Comparison of ENCODE assay signal across 1 cellular context in the genomic region with DNA sequence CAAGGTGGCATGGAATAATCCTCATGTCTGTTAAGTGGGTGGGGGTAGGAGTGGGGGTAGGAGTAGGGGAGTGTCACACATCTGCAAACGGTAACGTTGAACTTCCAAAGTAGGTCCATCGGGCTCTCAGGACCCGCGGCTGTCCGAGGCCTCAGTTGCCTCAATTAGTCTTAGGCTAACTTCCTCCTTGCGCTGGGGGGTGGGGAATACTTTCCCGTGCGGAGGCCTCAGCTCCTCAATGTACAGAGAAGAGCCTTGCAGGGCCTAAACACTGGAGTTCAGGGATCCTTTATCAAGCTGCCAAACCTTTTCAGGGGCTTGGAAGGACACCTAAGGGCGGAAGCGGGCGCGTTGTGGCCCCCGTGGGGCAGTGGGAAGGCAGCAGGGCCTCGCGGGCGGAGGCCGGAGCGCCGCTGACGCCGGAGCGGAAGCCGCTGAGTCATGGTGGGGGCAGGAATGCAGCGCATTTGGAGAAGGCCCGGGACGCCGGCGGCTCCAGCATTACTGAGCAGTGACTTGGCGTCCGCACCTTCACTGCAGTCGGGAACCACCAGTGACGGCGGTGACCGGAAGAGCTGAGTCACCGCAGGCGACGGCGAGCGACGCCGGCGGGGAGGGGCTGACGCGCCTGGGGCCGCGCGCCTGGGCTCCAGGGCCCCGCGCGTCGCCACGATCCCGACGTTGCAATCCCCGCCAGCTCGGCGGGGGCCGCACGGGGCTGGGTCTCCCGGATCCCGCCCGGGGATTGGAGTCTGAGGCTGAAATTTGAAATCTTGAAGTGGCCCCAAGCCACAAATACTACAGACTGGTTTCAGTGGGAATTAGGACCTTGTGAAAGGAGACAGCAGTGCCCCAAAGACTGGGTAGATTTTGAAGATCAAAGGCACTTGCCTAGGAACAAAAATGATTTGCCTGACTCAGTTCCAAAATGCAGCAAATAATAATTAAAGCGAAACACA.
TF ChIP-seq lines count a peak whose summit lies in the region.

No MANE protein-coding gene starts in this region.

TF ChIP-seq in K562, 482 proteins besides CTCF, POLR2A, EP300 and RAD21 (continued from another document and continues in another):
- TF ChIP-seq DNMT1 (IDR thresholded peaks at IDR 0.05) (no peak), YY1 (IDR thresholded peaks at IDR 0.05; ENCODE audit: borderline replicate concordance in 1 of 3, control insufficient read depth in 1 of 3, extremely low read depth in 1 of 3, insufficient read depth in 3 of 3, insufficient read length in 1 of 3, insufficient replicate concordance in 2 of 3, low read depth in 1 of 3, low read length in 2 of 3) (peak in 2 of 3 experiments; percentile 73 to 87), FOSL1 (tag; conservative IDR thresholded peaks at IDR 0.05) (peak; percentile 98), PTTG1 (tag; IDR thresholded peaks at IDR 0.05; ENCODE audit: low read depth) (peak; percentile 43; the same call in 1 of the 2 replicates), CBX5 (IDR thresholded peaks at IDR 0.05; ENCODE audit: borderline replicate concordance, low read depth) (no peak), DPF2 (IDR thresholded peaks at IDR 0.05) (peak; percentile 69; the same call in 1 of the 2 replicates), SIRT6 (IDR thresholded peaks at IDR 0.05; ENCODE audit: low read depth, low read length) (no peak), EGR1 (conservative IDR thresholded peaks at IDR 0.05) (peak; percentile 60), MAX (CRISPR knock-in tag; IDR thresholded peaks at IDR 0.05) (peak; percentile 69; the same call in 1 of the 2 replicates), ZNF239 (CRISPR knock-in tag; IDR thresholded peaks at IDR 0.05) (peak; percentile 59; the same call in 1 of the 2 replicates), HIVEP1 (CRISPR knock-in tag; IDR thresholded peaks at IDR 0.05) (no peak), ZNF140 (CRISPR knock-in tag; IDR thresholded peaks at IDR 0.05) (no peak), JUN (IDR thresholded peaks at IDR 0.05; ENCODE audit: borderline replicate concordance, low read depth, low read length) (peak; percentile 78; the same call in 1 of the 2 replicates), JUN (CRISPR knock-in tag; IDR thresholded peaks at IDR 0.05; ENCODE audit: borderline replicate concordance) (peak; percentile 57; the same call in 1 of the 2 replicates), RHOXF2B (CRISPR knock-in tag; conservative IDR thresholded peaks at IDR 0.05) (no peak), STAT5B (CRISPR knock-in tag; IDR thresholded peaks at IDR 0.05) (no peak), ZNF407 (IDR thresholded peaks at IDR 0.05; ENCODE audit: low read depth) (no peak), TBL1XR1 (IDR thresholded peaks at IDR 0.05; ENCODE audit: low read length in 2 of 2) (peak in 1 of 2 experiments; percentile 82; a peak in 2 of 4 replicates), ZFP36 (IDR thresholded peaks at IDR 0.05; ENCODE audit: low read depth, low read length, partially characterized antibody) (peak; percentile 35), MLLT1 (IDR thresholded peaks at IDR 0.05) (peak; percentile 23 to 58; a peak in 3 of 4 replicates), KAT8 (IDR thresholded peaks at IDR 0.05; ENCODE audit: low read depth) (no peak), KLF1 (tag; IDR thresholded peaks at IDR 0.05) (peak; percentile 96), NCOA6 (IDR thresholded peaks at IDR 0.05) (no peak), XRCC5 (IDR thresholded peaks at IDR 0.05; ENCODE audit: low read depth, low read length) (no peak), PURB (CRISPR knock-in tag; IDR thresholded peaks at IDR 0.05; ENCODE audit: low read depth) (no peak), MTA3 (IDR thresholded peaks at IDR 0.05; ENCODE audit: borderline replicate concordance) (peak; percentile 90; the same call in 1 of the 2 replicates), ELF4 (CRISPR knock-in tag; IDR thresholded peaks at IDR 0.05) (peak; percentile 52; the same call in 1 of the 2 replicates), NR2C2 (CRISPR knock-in tag; IDR thresholded peaks at IDR 0.05) (no peak; the same call in 1 of the 2 replicates), NR2C2 (tag; IDR thresholded peaks at IDR 0.05) (peak; percentile 74), RBM25 (IDR thresholded peaks at IDR 0.05; ENCODE audit: low read depth, low read length, severe bottlenecking) (no peak), HNRNPH1 (optimal IDR thresholded peaks at IDR 0.05; ENCODE audit: low read depth, low read length) (no peak), CSDE1 (IDR thresholded peaks at IDR 0.05) (peak in 1 of 2 experiments; percentile 58; a peak in 1 of 4 replicates), MYBL2 (IDR thresholded peaks at IDR 0.05; ENCODE audit: low read depth) (no peak; the same call in 1 of the 2 replicates), MYBL2 (CRISPR knock-in tag; IDR thresholded peaks at IDR 0.05; ENCODE audit: borderline replicate concordance) (no peak), ZNF146 (CRISPR knock-in tag; IDR thresholded peaks at IDR 0.05; ENCODE audit: unreplicated experiment) (no peak)
- TF ChIP-seq, protein P1, sequence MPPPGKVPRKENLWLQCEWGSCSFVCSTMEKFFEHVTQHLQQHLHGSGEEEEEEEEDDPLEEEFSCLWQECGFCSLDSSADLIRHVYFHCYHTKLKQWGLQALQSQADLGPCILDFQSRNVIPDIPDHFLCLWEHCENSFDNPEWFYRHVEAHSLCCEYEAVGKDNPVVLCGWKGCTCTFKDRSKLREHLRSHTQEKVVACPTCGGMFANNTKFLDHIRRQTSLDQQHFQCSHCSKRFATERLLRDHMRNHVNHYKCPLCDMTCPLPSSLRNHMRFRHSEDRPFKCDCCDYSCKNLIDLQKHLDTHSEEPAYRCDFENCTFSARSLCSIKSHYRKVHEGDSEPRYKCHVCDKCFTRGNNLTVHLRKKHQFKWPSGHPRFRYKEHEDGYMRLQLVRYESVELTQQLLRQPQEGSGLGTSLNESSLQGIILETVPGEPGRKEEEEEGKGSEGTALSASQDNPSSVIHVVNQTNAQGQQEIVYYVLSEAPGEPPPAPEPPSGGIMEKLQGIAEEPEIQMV (tag; conservative IDR thresholded peaks at IDR 0.05; ENCODE audit: low read depth) = no peak
- TF ChIP-seq, protein P2, sequence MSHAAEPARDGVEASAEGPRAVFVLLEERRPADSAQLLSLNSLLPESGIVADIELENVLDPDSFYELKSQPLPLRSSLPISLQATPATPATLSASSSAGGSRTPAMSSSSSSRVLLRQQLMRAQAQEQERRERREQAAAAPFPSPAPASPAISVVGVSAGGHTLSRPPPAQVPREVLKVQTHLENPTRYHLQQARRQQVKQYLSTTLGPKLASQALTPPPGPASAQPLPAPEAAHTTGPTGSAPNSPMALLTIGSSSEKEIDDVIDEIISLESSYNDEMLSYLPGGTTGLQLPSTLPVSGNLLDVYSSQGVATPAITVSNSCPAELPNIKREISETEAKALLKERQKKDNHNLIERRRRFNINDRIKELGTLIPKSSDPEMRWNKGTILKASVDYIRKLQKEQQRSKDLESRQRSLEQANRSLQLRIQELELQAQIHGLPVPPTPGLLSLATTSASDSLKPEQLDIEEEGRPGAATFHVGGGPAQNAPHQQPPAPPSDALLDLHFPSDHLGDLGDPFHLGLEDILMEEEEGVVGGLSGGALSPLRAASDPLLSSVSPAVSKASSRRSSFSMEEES (CRISPR knock-in tag; IDR thresholded peaks at IDR 0.05) = no peak
- TF ChIP-seq, protein P3, sequence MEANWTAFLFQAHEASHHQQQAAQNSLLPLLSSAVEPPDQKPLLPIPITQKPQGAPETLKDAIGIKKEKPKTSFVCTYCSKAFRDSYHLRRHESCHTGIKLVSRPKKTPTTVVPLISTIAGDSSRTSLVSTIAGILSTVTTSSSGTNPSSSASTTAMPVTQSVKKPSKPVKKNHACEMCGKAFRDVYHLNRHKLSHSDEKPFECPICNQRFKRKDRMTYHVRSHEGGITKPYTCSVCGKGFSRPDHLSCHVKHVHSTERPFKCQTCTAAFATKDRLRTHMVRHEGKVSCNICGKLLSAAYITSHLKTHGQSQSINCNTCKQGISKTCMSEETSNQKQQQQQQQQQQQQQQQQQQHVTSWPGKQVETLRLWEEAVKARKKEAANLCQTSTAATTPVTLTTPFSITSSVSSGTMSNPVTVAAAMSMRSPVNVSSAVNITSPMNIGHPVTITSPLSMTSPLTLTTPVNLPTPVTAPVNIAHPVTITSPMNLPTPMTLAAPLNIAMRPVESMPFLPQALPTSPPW (CRISPR knock-in tag; IDR thresholded peaks at IDR 0.05) = peak; percentile 96
- TF ChIP-seq, protein P4, sequence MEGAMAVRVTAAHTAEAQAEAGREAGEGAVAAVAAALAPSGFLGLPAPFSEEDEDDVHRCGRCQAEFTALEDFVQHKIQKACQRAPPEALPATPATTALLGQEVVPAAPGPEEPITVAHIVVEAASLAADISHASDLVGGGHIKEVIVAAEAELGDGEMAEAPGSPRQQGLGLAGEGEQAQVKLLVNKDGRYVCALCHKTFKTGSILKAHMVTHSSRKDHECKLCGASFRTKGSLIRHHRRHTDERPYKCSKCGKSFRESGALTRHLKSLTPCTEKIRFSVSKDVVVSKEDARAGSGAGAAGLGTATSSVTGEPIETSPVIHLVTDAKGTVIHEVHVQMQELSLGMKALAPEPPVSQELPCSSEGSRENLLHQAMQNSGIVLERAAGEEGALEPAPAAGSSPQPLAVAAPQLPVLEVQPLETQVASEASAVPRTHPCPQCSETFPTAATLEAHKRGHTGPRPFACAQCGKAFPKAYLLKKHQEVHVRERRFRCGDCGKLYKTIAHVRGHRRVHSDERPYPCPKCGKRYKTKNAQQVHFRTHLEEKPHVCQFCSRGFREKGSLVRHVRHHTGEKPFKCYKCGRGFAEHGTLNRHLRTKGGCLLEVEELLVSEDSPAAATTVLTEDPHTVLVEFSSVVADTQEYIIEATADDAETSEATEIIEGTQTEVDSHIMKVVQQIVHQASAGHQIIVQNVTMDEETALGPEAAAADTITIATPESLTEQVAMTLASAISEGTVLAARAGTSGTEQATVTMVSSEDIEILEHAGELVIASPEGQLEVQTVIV (CRISPR knock-in tag; IDR thresholded peaks at IDR 0.05; ENCODE audit: borderline replicate concordance) = no peak
- TF ChIP-seq, protein P5, sequence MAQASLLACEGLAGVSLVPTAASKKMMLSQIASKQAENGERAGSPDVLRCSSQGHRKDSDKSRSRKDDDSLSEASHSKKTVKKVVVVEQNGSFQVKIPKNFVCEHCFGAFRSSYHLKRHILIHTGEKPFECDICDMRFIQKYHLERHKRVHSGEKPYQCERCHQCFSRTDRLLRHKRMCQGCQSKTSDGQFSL (CRISPR knock-in tag; IDR thresholded peaks at IDR 0.05) = peak; percentile 81
- TF ChIP-seq, protein P5 (tag; IDR thresholded peaks at IDR 0.05) = peak in 1 of 2 experiments; percentile 72; a peak in 1 of 4 replicates
